Comparison of ENCODE assay signal across 12 cellular contexts in genomic region chr14:50871914-50872732, GRCh38. TPM values are rescaled to one million over a fixed set of nuclear protein-coding genes. Genes with fewer than 3 reads are reported as not detected.
DNase-seq lines count a peak whose midpoint lies in the region; ATAC-seq, FAIRE-seq and TF ChIP-seq lines count a peak whose summit lies in the region.
"Had no signal": no experiment of that assay in that cellular context is flagged by ENCODE, and none has a peak within 500 bp of the region (broad histone marks: within the 10 kb centered on the region; RNA-seq: fewer than 3 reads in every experiment).

A gene with protein sequence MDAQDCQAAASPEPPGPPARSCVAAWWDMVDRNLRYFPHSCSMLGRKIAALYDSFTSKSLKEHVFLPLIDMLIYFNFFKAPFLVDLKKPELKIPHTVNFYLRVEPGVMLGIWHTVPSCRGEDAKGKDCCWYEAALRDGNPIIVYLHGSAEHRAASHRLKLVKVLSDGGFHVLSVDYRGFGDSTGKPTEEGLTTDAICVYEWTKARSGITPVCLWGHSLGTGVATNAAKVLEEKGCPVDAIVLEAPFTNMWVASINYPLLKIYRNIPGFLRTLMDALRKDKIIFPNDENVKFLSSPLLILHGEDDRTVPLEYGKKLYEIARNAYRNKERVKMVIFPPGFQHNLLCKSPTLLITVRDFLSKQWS (plus strand): TSS chr14:50872053. CDS start chr14:50872175, 122 bp downstream.

- no peak within 1 kb of the TSS for H3K23ac ChIP-seq in H1 (ENCODE audit: insufficient read length)
- no peak within 1 kb of the TSS for H3K23ac ChIP-seq in mesendoderm (ENCODE audit: low read length)

- H3K18ac ChIP-seq in H1 (ENCODE audit: extremely low read depth, low read length) (no peak within 1 kb of the TSS), mesendoderm (ENCODE audit: low read length) (peak within 1 kb of the TSS; percentile 4)

- H2AK5ac ChIP-seq in H1 (ENCODE audit: low read depth, low read length), result no peak within 1 kb of the TSS
- H2AK5ac ChIP-seq in mesendoderm (ENCODE audit: low read length), result no peak within 1 kb of the TSS

- H3K4me1 ChIP-seq in SK-N-SH (ENCODE audit: control insufficient read depth in 1 of 2, insufficient read depth in 2 of 2, low read depth in 1 of 2, low read length in 1 of 2), result no peaks in the 10 kb centered on the region; a peak in 1 of 4 replicates
- peaks cover 0 to 3% (median 1%) of the 10 kb centered on the region in 4 experiments; a peak in 1 of 7 replicates for H3K4me1 ChIP-seq in H1 (replicated peaks in 1 of 4; ENCODE audit: control insufficient read depth in 3 of 4, insufficient read depth in 4 of 4, low read length in 3 of 4)
- peaks cover 7% of the 10 kb centered on the region for H3K4me1 ChIP-seq in mesendoderm (ENCODE audit: control insufficient read depth, low read depth, low read length)
- H3K4me1 ChIP-seq in suprapubic skin, result peaks cover 9% of the 10 kb centered on the region
- peaks cover 3% of the 10 kb centered on the region for H3K4me1 ChIP-seq in testis
- H3K4me1 ChIP-seq: HAP-1 had no signal

- TF ChIP-seq EP300 in SK-N-SH (IDR thresholded peaks at IDR 0.05; ENCODE audit: borderline replicate concordance in 1 of 2, low read depth in 1 of 2, low read length in 1 of 2) (no peak), H1 (IDR thresholded peaks at IDR 0.05; ENCODE audit: borderline replicate concordance in 1 of 2, low read depth in 2 of 2, low read length in 2 of 2) (no peak), suprapubic skin (IDR thresholded peaks at IDR 0.05) (no peak)

- peaks cover 2% of the 10 kb centered on the region; the same call in 1 of the 2 replicates for H3K23me2 ChIP-seq in H1 (ENCODE audit: low read depth, low read length)

- no peak within 1 kb of the TSS for H3K4me3 ChIP-seq in SK-N-SH (ENCODE audit: low read depth in 2 of 2, low read length in 1 of 2)
- peak within 1 kb of the TSS; percentile 37 to 59 (median 38) for H3K4me3 ChIP-seq in H1 (ENCODE audit: extremely low read depth in 1 of 4, insufficient read depth in 2 of 4, low read depth in 3 of 4, low read length in 4 of 4)
- H3K4me3 ChIP-seq in mesendoderm (ENCODE audit: low read length), result no peak within 1 kb of the TSS
- peak within 1 kb of the TSS; percentile 48 for H3K4me3 ChIP-seq in suprapubic skin
- peak within 1 kb of the TSS in 1 of 2 donors; percentile 23 for H3K4me3 ChIP-seq in testis
- H3K4me3 ChIP-seq: HAP-1 had no signal

- H3K27me3 ChIP-seq in SK-N-SH (ENCODE audit: insufficient read depth) (no peaks in the 10 kb centered on the region), H1 (replicated peaks in 1 of 4; ENCODE audit: control insufficient read depth in 3 of 4, extremely low read depth in 1 of 4, insufficient read depth in 3 of 4, low read length in 3 of 4) (peaks cover 3 to 24% (median 15%) of the 10 kb centered on the region in 4 experiments; a peak in 6 of 7 replicates), mesendoderm (ENCODE audit: insufficient read depth, low read length, poor library complexity) (peaks cover 14% of the 10 kb centered on the region), suprapubic skin (peaks cover 16% of the 10 kb centered on the region), testis (no peaks in the 10 kb centered on the region)

- H4K5ac ChIP-seq in H1 (ENCODE audit: insufficient read length, low read depth, low read length), result no peak within 1 kb of the TSS
- no peak within 1 kb of the TSS for H4K5ac ChIP-seq in mesendoderm (ENCODE audit: low read length)

- no peaks in the 10 kb centered on the region for H3F3A ChIP-seq in SK-N-SH (replicated peaks; ENCODE audit: insufficient read depth)

- H3K9ac ChIP-seq in SK-N-SH (no peak within 1 kb of the TSS), H1 (replicated peaks in 1 of 4; ENCODE audit: extremely low read depth in 1 of 4, low read depth in 3 of 4, low read length in 3 of 4) (no peak within 1 kb of the TSS), mesendoderm (ENCODE audit: low read length) (peak within 1 kb of the TSS; percentile 43)

- CTCF ChIA-PET in SK-N-SH (lab: Yijun Ruan, JAX) (interaction anchor here (1.2 to 1.7 kb wide), 3 partner anchors 12 to 18 kb away, joined by 3 to 7 read pairs (median 4); no protein-coding TSS in a partner anchor), H1 (lab: Charles Lee; ENCODE audit: partially characterized antibody) (interaction anchor here (0.9 to 3.7 kb wide), 4 partner anchors 11 to 151 kb away, joined by 3 to 15 read pairs (median 4); no protein-coding TSS in a partner anchor)

- H2BK12ac ChIP-seq in H1 (ENCODE audit: low read depth, low read length), result no peak within 1 kb of the TSS

- no peak within 1 kb of the TSS for H3K56ac ChIP-seq in H1 (replicated peaks; ENCODE audit: insufficient read length, low read depth, low read length)
- peak within 1 kb of the TSS; percentile 58 for H3K56ac ChIP-seq in mesendoderm (ENCODE audit: low read length)

- no peak within 1 kb of the TSS for H4K91ac ChIP-seq in H1 (replicated peaks; ENCODE audit: insufficient read length, low read length)

- no peaks in the 10 kb centered on the region for H3K9me3 ChIP-seq in SK-N-SH
- no peaks in the 10 kb centered on the region for H3K9me3 ChIP-seq in H1 (ENCODE audit: insufficient read depth in 2 of 2, low read depth in 1 of 2, low read length in 1 of 2)
- no peaks in the 10 kb centered on the region for H3K9me3 ChIP-seq in suprapubic skin
- H3K9me3 ChIP-seq in testis, result no peaks in the 10 kb centered on the region
- H3K9me3 ChIP-seq: esophagus squamous epithelium, HAP-1 had no signal

- DNase-seq in SK-N-SH (peak; percentile 73), H1 (ENCODE audit: low read depth in 1 of 2, low spot score in 2 of 2) (peak in 1 of 2 experiments; percentile 60), mesendoderm (no peak), suprapubic skin (ENCODE audit: low spot score in 2 of 2) (no peak), NOMO-1 (lab: John Stamatoyannopoulos, UW; ENCODE audit: unreplicated experiment in 2 of 2) (no peak), testis (no peak)
- DNase-seq: esophagus squamous epithelium, T-helper 2 cell had no signal

- H2AFZ ChIP-seq in SK-N-SH (ENCODE audit: low read depth) (no peak within 1 kb of the TSS), H1 (ENCODE audit: low read length) (no peak within 1 kb of the TSS)

- H3K4me2 ChIP-seq in SK-N-SH (no peak within 1 kb of the TSS), H1 (ENCODE audit: insufficient read depth in 1 of 2, low read depth in 2 of 2, low read length in 2 of 2) (peak within 1 kb of the TSS; percentile 14 to 64; a peak in 3 of 4 replicates), mesendoderm (ENCODE audit: low read length) (no peak within 1 kb of the TSS)

- intact Hi-C loops in testis (cut with DNase I; ENCODE audit: low total_unique reads), result no loop called here

- no peak for FAIRE-seq in H1 (lab: Jason Lieb, UNC)

- H3K27ac ChIP-seq in SK-N-SH (ENCODE audit: low read depth in 2 of 2, low read length in 1 of 2) (no peak within 1 kb of the TSS), H1 (ENCODE audit: low read depth, low read length) (no peak within 1 kb of the TSS), mesendoderm (ENCODE audit: low read depth, low read length) (no peak within 1 kb of the TSS), suprapubic skin (no peak within 1 kb of the TSS), testis (no peak within 1 kb of the TSS)
- H3K27ac ChIP-seq: esophagus squamous epithelium had no signal

- 44% methylated on average over 29 of the region's 63 CpGs for WGBS in SK-N-SH (ENCODE audit: low lambda C conversion rate)
- 13% methylated on average over 32 of the region's 63 CpGs; no CpG with 5 or more reads in 1 of the 2 experiments for WGBS in H1 (ENCODE audit: extremely low coverage in 1 of 2, insufficient coverage in 1 of 2, insufficient read length in 1 of 2, insufficient replicate concordance in 2 of 2, low coverage in 1 of 2, low lambda C conversion rate in 2 of 2, missing lambda C conversion rate in 1 of 2), 2 experiments
- no CpG with 5 or more reads among the region's 63 CpGs for WGBS in mesendoderm (ENCODE audit: extremely low coverage, insufficient coverage, low lambda C conversion rate)
- WGBS in suprapubic skin, result 56% methylated on average over 4 of the region's 63 CpGs
- 7 to 13% methylated on average over 16 to 63 of the region's 63 CpGs for WGBS in testis, 2 donors

- POLR2A ChIA-PET in SK-N-SH (lab: Yijun Ruan, JAX) (interaction anchor here (0.6 kb wide), 1 partner anchor 49 kb away, joined by 3 read pairs; no protein-coding TSS in a partner anchor), H1 (lab: Charles Lee; ENCODE audit: partially characterized antibody) (interaction anchor here (0.8 to 1.5 kb wide), 4 partner anchors 12 to 43 kb away, joined by 3 read pairs; no protein-coding TSS in a partner anchor)

- H3K79me2 ChIP-seq in SK-N-SH (ENCODE audit: insufficient read depth), result no peaks in the 10 kb centered on the region
- no peaks in the 10 kb centered on the region for H3K79me2 ChIP-seq in H1 (ENCODE audit: control insufficient read depth in 1 of 2, insufficient read depth in 2 of 2, low read length in 2 of 2)
- no peaks in the 10 kb centered on the region for H3K79me2 ChIP-seq in mesendoderm (ENCODE audit: control insufficient read depth, insufficient read depth, low read length)

- no peak within 1 kb of the TSS for H3K4ac ChIP-seq in H1 (replicated peaks; ENCODE audit: insufficient read length, low read depth, low read length)
- no peak within 1 kb of the TSS for H3K4ac ChIP-seq in mesendoderm (ENCODE audit: low read depth, low read length)

- H2BK15ac ChIP-seq in H1 (ENCODE audit: low read length) (no peak within 1 kb of the TSS), mesendoderm (replicated peaks; ENCODE audit: low read depth) (no peak within 1 kb of the TSS)

- peak within 1 kb of the TSS; percentile 37; the same call in 1 of the 2 replicates for H4K8ac ChIP-seq in H1 (ENCODE audit: extremely low read depth, insufficient read depth, low read length)
- H4K8ac ChIP-seq in mesendoderm (ENCODE audit: low read depth, low read length), result no peak within 1 kb of the TSS

- H3K79me1 ChIP-seq in H1 (ENCODE audit: low read depth, low read length) (no peaks in the 10 kb centered on the region), mesendoderm (ENCODE audit: low read length) (no peaks in the 10 kb centered on the region)

- H3K14ac ChIP-seq in H1 (ENCODE audit: insufficient read length), result no peak within 1 kb of the TSS

- no peak within 1 kb of the TSS for H2BK120ac ChIP-seq in H1 (replicated peaks; ENCODE audit: low read depth, low read length)
- H2BK120ac ChIP-seq in mesendoderm (ENCODE audit: low read depth, low read length), result no peak within 1 kb of the TSS

- no peaks in the 10 kb centered on the region for H3K9me2 ChIP-seq in SK-N-SH

- ATAC-seq in SK-N-SH treated with all-trans-retinoic acid at 6 μM for 48 hours, result no peak
- no peak for ATAC-seq in GM21515 (IDR thresholded peaks at IDR 0.05; ENCODE audit: unreplicated experiment)

- no peaks in the 10 kb centered on the region for H4K20me1 ChIP-seq in SK-N-SH (ENCODE audit: insufficient read depth)
- no peaks in the 10 kb centered on the region for H4K20me1 ChIP-seq in H1 (replicated peaks in 1 of 2; ENCODE audit: control insufficient read depth in 1 of 2, insufficient read depth in 2 of 2, low read length in 2 of 2)

- H2BK5ac ChIP-seq in H1 (ENCODE audit: low read depth, low read length), result no peak within 1 kb of the TSS
- H2BK5ac ChIP-seq in mesendoderm (ENCODE audit: low read length), result no peak within 1 kb of the TSS

- H3K36me3 ChIP-seq in SK-N-SH (replicated peaks in 1 of 2; ENCODE audit: control insufficient read depth in 1 of 2, insufficient read depth in 2 of 2, low read length in 1 of 2), result no peaks in the 10 kb centered on the region
- H3K36me3 ChIP-seq in H1 (ENCODE audit: control insufficient read depth in 2 of 4, insufficient read depth in 4 of 4, low read length in 3 of 4), result no peaks in the 10 kb centered on the region
- no peaks in the 10 kb centered on the region for H3K36me3 ChIP-seq in mesendoderm (ENCODE audit: control insufficient read depth, insufficient read depth, low read length)
- H3K36me3 ChIP-seq in suprapubic skin, result no peaks in the 10 kb centered on the region
- no peaks in the 10 kb centered on the region for H3K36me3 ChIP-seq in testis (ENCODE audit: low read depth, missing control alignments)
- H3K36me3 ChIP-seq: esophagus squamous epithelium, HAP-1 had no signal

- no peak for TF ChIP-seq POLR2A in H1 (IDR thresholded peaks at IDR 0.05; ENCODE audit: control extremely low read depth in 1 of 2, low read depth in 2 of 2, low read length in 2 of 2)
- TF ChIP-seq POLR2A in suprapubic skin (IDR thresholded peaks at IDR 0.05), result no peak
- no peak for TF ChIP-seq POLR2A in testis (IDR thresholded peaks at IDR 0.05)

- no peak for TF ChIP-seq RAD21 in SK-N-SH (IDR thresholded peaks at IDR 0.05; ENCODE audit: low read length)
- no peak for TF ChIP-seq RAD21 in H1 (IDR thresholded peaks at IDR 0.05 in 1 of 2, conservative IDR thresholded peaks at IDR 0.05 in 1 of 2; ENCODE audit: low read depth in 2 of 2, low read length in 2 of 2)

- TF ChIP-seq CTCF in SK-N-SH (IDR thresholded peaks at IDR 0.05), result no peak
- TF ChIP-seq CTCF in H1 (IDR thresholded peaks at IDR 0.05; ENCODE audit: control extremely low read depth in 1 of 3, insufficient read depth in 1 of 3, low read depth in 1 of 3, low read length in 3 of 3), result no peak
- no peak for TF ChIP-seq CTCF in suprapubic skin (IDR thresholded peaks at IDR 0.05)
- TF ChIP-seq CTCF in testis (IDR thresholded peaks at IDR 0.05), result no peak

- no peak within 1 kb of the TSS for H2BK20ac ChIP-seq in H1 (ENCODE audit: low read length)

RNA-seq across cellular contexts. Expression of the gene that starts here (rescaled TPM):
- not detected in 2 replicates for polyA plus RNA-seq in SK-N-SH (2012; rRNA removed)
- polyA plus RNA-seq in SK-N-SH (2012; cell fraction: cytosol; rRNA removed), result not detected in 2 replicates
- not detected in 2 replicates for polyA plus RNA-seq in SK-N-SH (2012; cell fraction: nucleus; rRNA removed)
- total RNA-seq in H1 (2021; fragmentation: NEBNext Ultra II Directional; extraction: Animal tissue kit (Norgen Biotek cat#: 25700)), result 102 and 110 TPM in 2 replicates
- 3.9 and 4.0 TPM in 2 replicates for polyA plus RNA-seq in H1 (2011; rRNA removed)
- 5.3 TPM for polyA plus RNA-seq in H1 (2011; cell fraction: cytosol; rRNA removed)
- polyA plus RNA-seq in H1 (2011; cell fraction: nucleus; rRNA removed), result 3.1 TPM
- 5.1 to 10.9 TPM (median 6.5 TPM) in 4 replicates for polyA plus RNA-seq in H1 (2012, experiment 1 of 2)
- polyA plus RNA-seq in H1 (2012, experiment 2 of 2), result 4.8 TPM
- polyA plus RNA-seq in H1 (2013, experiment 1 of 2), result 17.7 TPM
- 16.7 TPM for polyA plus RNA-seq in H1 (2013, experiment 2 of 2)
- 2.7 TPM in 2 replicates for polyA minus RNA-seq in H1 (2011; rRNA and poly(A)+ RNA removed)
- polyA minus RNA-seq in H1 (2011; cell fraction: cytosol; rRNA and poly(A)+ RNA removed), result 53.6 TPM
- 3.5 TPM for polyA minus RNA-seq in H1 (2011; cell fraction: nucleus; rRNA and poly(A)+ RNA removed)
- 16.4 TPM for polyA plus RNA-seq in mesendoderm (2013, experiment 1 of 2)
- 14.7 TPM for polyA plus RNA-seq in mesendoderm (2013, experiment 2 of 2)
- 10 to 100 TPM in 3 of 4 donors, 1 to 10 TPM in 1; 9.1 to 32.0 (median 25.2) TPM for total RNA-seq in suprapubic skin
- under 1 TPM in 1 of 2 donors, not detected in 1; 0.37 TPM for total RNA-seq in testis
- 3.0 TPM for polyA plus RNA-seq in testis (ENCODE audit: insufficient read depth, low read depth, low replicate concordance)
- total RNA-seq: A172 had no signal

Comparison
In these comparisons a context has a peak if more than half of its experiments do, and no peak if none do; other contexts are left out.
1. RNA of the gene that starts here (total RNA-seq): 102 to 110 TPM in H1 and 9.1 to 32.0 TPM in suprapubic skin; 0.37 TPM in testis; every median in the first group is over 4 times any median in the second.
2. Peak in DNase-seq in SK-N-SH; RNA of the gene not detected or under 1 TPM.
3. H3K4me2 ChIP-seq: peak in H1 (2 of 2); none in SK-N-SH (single experiment) and mesendoderm (single experiment).
4. H3K4me3 ChIP-seq: peak in H1 (4 of 4) and suprapubic skin (single experiment); none in SK-N-SH (0 of 2) and mesendoderm (single experiment).